Comparison of ENCODE assay signal across 15 cellular contexts in the genomic region with DNA sequence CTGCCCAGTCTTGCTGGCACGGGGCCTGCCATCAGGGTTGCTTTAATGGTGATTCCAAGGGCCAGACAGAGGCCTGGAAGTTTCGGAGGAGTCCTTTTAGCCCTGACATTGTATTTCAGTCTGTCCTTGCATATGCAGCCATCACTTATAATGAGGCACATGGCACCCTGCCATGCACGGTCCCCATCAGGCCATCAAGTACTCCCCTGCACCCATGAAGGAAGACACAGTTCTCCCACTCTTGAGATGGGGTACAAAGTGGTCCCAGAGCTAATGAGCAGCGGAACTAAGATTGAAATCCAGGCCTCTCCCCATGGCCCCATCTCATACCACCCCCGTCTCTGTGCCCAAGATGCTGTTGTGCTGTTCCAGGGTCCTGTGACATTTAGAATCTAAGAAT.
DNase-seq lines count a peak whose midpoint lies in the region; ATAC-seq and TF ChIP-seq lines count a peak whose summit lies in the region.
"Had no signal": no experiment of that assay in that cellular context is flagged by ENCODE, and none has a peak within 500 bp of the region (broad histone marks: within the 10 kb centered on the region; RNA-seq: fewer than 3 reads in every experiment).

No MANE protein-coding gene starts in this region.

- no peak overlapping the region for H3K4me3 Mint-ChIP-seq in natural killer cell treated with Interleukin-12 subunit alpha and Interleukin-12 subunit beta and Interleukin-15 and Interleukin-18, amount 100 ng/mL, for 72 hours
- no peak overlapping the region for H3K4me3 Mint-ChIP-seq in natural killer cell
- H3K4me3 Mint-ChIP-seq: CD4-positive, alpha-beta memory T cell had no signal

- no peak overlapping the region for H3K27ac Mint-ChIP-seq in natural killer cell treated with Interleukin-12 subunit alpha and Interleukin-12 subunit beta and Interleukin-15 and Interleukin-18, amount 100 ng/mL, for 72 hours
- no peak overlapping the region for H3K27ac Mint-ChIP-seq in natural killer cell
- H3K27ac Mint-ChIP-seq: CD4-positive, alpha-beta memory T cell had no signal

- no peak for ATAC-seq in natural killer cell treated with Interleukin-12 subunit alpha and Interleukin-12 subunit beta and Interleukin-15 and Interleukin-18, amount 100 ng/mL, for 72 hours
- no peak for ATAC-seq in natural killer cell
- ATAC-seq: HepG2 had no signal

- H3K4me3 ChIP-seq in coronary artery (no peak overlapping the region), brain microvascular endothelial cell (ENCODE audit: low read depth, low read length) (no peak overlapping the region)
- H3K4me3 ChIP-seq: HAP-1 had no signal

- H3K27me3 ChIP-seq in brain microvascular endothelial cell (replicated peaks), result no peaks in the 10 kb centered on the region

- DNase-seq in natural killer cell treated with Interleukin-12 subunit alpha and Interleukin-12 subunit beta and Interleukin-15 and Interleukin-18, amount 100 ng/mL, for 72 hours (ENCODE audit: low spot score), result peak; percentile 28
- no peak for DNase-seq in natural killer cell
- peak; percentile 53 for DNase-seq in coronary artery (ENCODE audit: low spot score)
- peak; percentile 6 for DNase-seq in retina
- no peak for DNase-seq in brain microvascular endothelial cell
- DNase-seq in NCI-H82 treated with DMSO at 0.1 percent for 48 hours (lab: John Stamatoyannopoulos, UW; ENCODE audit: unreplicated experiment), result no peak
- no peak for DNase-seq in activated CD4-positive, CD25-positive, alpha-beta regulatory T cell treated with anti-CD3 and anti-CD28 coated beads, Interleukin-2, amount 50 U/mL, for 72 hours
- DNase-seq: ACHN; CD4-positive, alpha-beta memory T cell; DMS79 treated with DMSO at 0.1 percent for 48 hours; EL; GOT3 had no signal

- H3K27me3 Mint-ChIP-seq in natural killer cell treated with Interleukin-12 subunit alpha and Interleukin-12 subunit beta and Interleukin-15 and Interleukin-18, amount 100 ng/mL, for 72 hours, result peaks cover 4 to 18% of the 10 kb centered on the region in 2 donors
- peaks cover 3 to 8% of the 10 kb centered on the region in 2 donors for H3K27me3 Mint-ChIP-seq in natural killer cell (ENCODE audit: low read depth in 2 of 2)

- H3K4me1 Mint-ChIP-seq in natural killer cell treated with Interleukin-12 subunit alpha and Interleukin-12 subunit beta and Interleukin-15 and Interleukin-18, amount 100 ng/mL, for 72 hours (ENCODE audit: low read depth in 2 of 2), result no peaks in the 10 kb centered on the region
- H3K4me1 Mint-ChIP-seq in natural killer cell, result no peaks in the 10 kb centered on the region
- H3K4me1 Mint-ChIP-seq: CD4-positive, alpha-beta memory T cell had no signal

- in situ Hi-C loops in brain microvascular endothelial cell (cut with HindIII; ENCODE audit: low pct_ligation_motif_present, low sequenced_read_pairs), result no loop called here

- no peaks in the 10 kb centered on the region for H3K36me3 Mint-ChIP-seq in natural killer cell treated with Interleukin-12 subunit alpha and Interleukin-12 subunit beta and Interleukin-15 and Interleukin-18, amount 100 ng/mL, for 72 hours
- H3K36me3 Mint-ChIP-seq in natural killer cell, result no peaks in the 10 kb centered on the region
- H3K36me3 Mint-ChIP-seq: CD4-positive, alpha-beta memory T cell had no signal

- H3K36me3 ChIP-seq in brain microvascular endothelial cell (replicated peaks), result no peaks in the 10 kb centered on the region
- H3K36me3 ChIP-seq: HAP-1 had no signal

- H3K27ac ChIP-seq in coronary artery, result no peak overlapping the region
- H3K27ac ChIP-seq in brain microvascular endothelial cell, result no peak overlapping the region
- H3K27ac ChIP-seq: C4-2B had no signal

- no peaks in the 10 kb centered on the region for H3K9me3 Mint-ChIP-seq in natural killer cell treated with Interleukin-12 subunit alpha and Interleukin-12 subunit beta and Interleukin-15 and Interleukin-18, amount 100 ng/mL, for 72 hours
- no peaks in the 10 kb centered on the region for H3K9me3 Mint-ChIP-seq in natural killer cell
- H3K9me3 Mint-ChIP-seq: CD4-positive, alpha-beta memory T cell had no signal

- TF ChIP-seq CTCF in natural killer cell (IDR thresholded peaks at IDR 0.05), result no peak
- TF ChIP-seq CTCF in coronary artery (IDR thresholded peaks at IDR 0.05), result no peak
- no peak for TF ChIP-seq CTCF in brain microvascular endothelial cell (IDR thresholded peaks at IDR 0.05; ENCODE audit: low read depth, low read length, missing control alignments)

- intact Hi-C loops in natural killer cell (cut with micrococcal nuclease), result no loop called here

Comparison
In these comparisons a context has a peak if more than half of its experiments do, and no peak if none do; other contexts are left out.
1. DNase-seq: peak in natural killer cell treated with Interleukin-12 subunit alpha and Interleukin-12 subunit beta and Interleukin-15 and Interleukin-18, amount 100 ng/mL, for 72 hours (single experiment), coronary artery (single experiment) and retina (single experiment); none in natural killer cell (single experiment), brain microvascular endothelial cell (single experiment), NCI-H82 treated with DMSO at 0.1 percent for 48 hours (single experiment) and activated CD4-positive, CD25-positive, alpha-beta regulatory T cell treated with anti-CD3 and anti-CD28 coated beads, Interleukin-2, amount 50 U/mL, for 72 hours (single experiment).